ENCODE assay signal across 24 cellular contexts in the genomic region with DNA sequence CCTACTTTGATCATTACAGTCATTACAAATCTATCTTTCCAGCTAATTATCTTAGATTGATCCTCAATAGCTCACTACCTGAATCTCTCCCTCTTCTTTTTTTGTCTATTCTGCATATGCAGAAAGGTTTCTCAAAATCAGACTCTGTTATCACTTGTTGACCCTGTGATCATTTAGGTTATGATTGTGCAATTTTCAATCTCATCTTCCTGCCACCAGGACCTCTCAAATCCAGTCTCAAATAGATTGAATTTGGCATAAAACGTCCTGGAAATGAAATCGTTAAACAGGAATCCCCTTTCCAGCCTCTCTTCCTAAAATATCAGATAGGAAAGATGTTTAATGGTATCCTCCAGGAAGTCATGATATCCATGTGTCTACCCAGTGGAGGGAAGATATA.
"Had no signal": no experiment of that assay in that cellular context is flagged by ENCODE, and none has a peak within 500 bp of the region (broad histone marks: within the 10 kb centered on the region; RNA-seq: fewer than 3 reads in every experiment).

No MANE protein-coding gene starts in this region.

- H3K4me1 Mint-ChIP-seq: activated naive CD4-positive, alpha-beta T cell treated with anti-CD3 and anti-CD28 coated beads, Interleukin-2, amount 10 ng/mL, durations not matched to agents 7 days and 5 days had no signal

- H3K9me3 Mint-ChIP-seq: activated CD8-positive, alpha-beta T cell treated with anti-CD3 and anti-CD28 coated beads for 36 hours; activated naive CD4-positive, alpha-beta T cell treated with anti-CD3 and anti-CD28 coated beads, Interleukin-2, amount 10 ng/mL, durations not matched to agents 7 days and 5 days; activated naive CD8-positive, alpha-beta T cell treated with anti-CD3 and anti-CD28 coated beads for 36 hours; activated T-helper 2 cell treated with anti-CD3 and anti-CD28 coated beads, Interferon-gamma antibody, Interleukin-2, Interleukin-4, amounts not matched to agents 10 μg/mL and 5 μg/mL and 100 μg/mL, durations not matched to agents 14 hours and 24 hours and 36 hours had no signal

- DNase-seq: activated CD4-positive, alpha-beta T cell treated with anti-CD3 and anti-CD28 coated beads for 36 hours; activated CD4-positive, alpha-beta T cell treated with anti-CD3 and anti-CD28 coated beads, Interleukin-2, amount 50 U/mL, for 1 hour; activated CD8-positive, alpha-beta memory T cell treated with anti-CD3 and anti-CD28 coated beads, Interleukin-2, amount 50 U/mL, for 4 hours; activated CD8-positive, alpha-beta T cell treated with anti-CD3 and anti-CD28 coated beads for 36 hours; activated gamma-delta T cell treated with Interleukin-2 at 50 U/mL for 16 hours; activated naive CD4-positive, alpha-beta T cell treated with anti-CD3 and anti-CD28 coated beads, Interleukin-2, amount 10 ng/mL, durations not matched to agents 7 days and 5 days; activated naive CD8-positive, alpha-beta T cell treated with anti-CD3 and anti-CD28 coated beads for 36 hours; activated T-cell treated with anti-CD3 and anti-CD28 coated beads, Interleukin-2, amount 50 U/mL, for 72 hours; brain microvascular endothelial cell; central memory CD4-positive, alpha-beta T cell; Kasumi-1; KBM-7; NCI-H1092; NCI-H1417 treated with DMSO at 0.1 percent for 48 hours; NCI-H1694; NCI-H2029; NCI-H510A treated with DMSO at 0.1 percent for 48 hours; NCI-H69; NK-92 treated with Interleukin-12 subunit alpha and Interleukin-12 subunit beta, amount 100 ng/mL, for 24 hours; OCI-M1; SIG-M5; T-helper 1 cell; WERI-Rb-1 had no signal

- H3K36me3 ChIP-seq: brain microvascular endothelial cell, WERI-Rb-1 had no signal

- H3K27ac ChIP-seq: brain microvascular endothelial cell, WERI-Rb-1 had no signal

- H3K4me3 Mint-ChIP-seq: activated CD4-positive, alpha-beta T cell treated with anti-CD3 and anti-CD28 coated beads for 36 hours; activated CD8-positive, alpha-beta T cell treated with anti-CD3 and anti-CD28 coated beads for 36 hours; activated naive CD4-positive, alpha-beta T cell treated with anti-CD3 and anti-CD28 coated beads, Interleukin-2, amount 10 ng/mL, durations not matched to agents 7 days and 5 days; activated naive CD8-positive, alpha-beta T cell treated with anti-CD3 and anti-CD28 coated beads for 36 hours; activated T-cell treated with anti-CD3 and anti-CD28 coated beads, Interleukin-2, amount 50 U/mL, for 72 hours had no signal

- H3K27me3 ChIP-seq: brain microvascular endothelial cell had no signal

- H3K36me3 Mint-ChIP-seq: activated naive CD4-positive, alpha-beta T cell treated with anti-CD3 and anti-CD28 coated beads, Interleukin-2, amount 10 ng/mL, durations not matched to agents 7 days and 5 days; activated naive CD8-positive, alpha-beta T cell treated with anti-CD3 and anti-CD28 coated beads for 36 hours had no signal

- H3K27ac Mint-ChIP-seq: activated CD4-positive, alpha-beta T cell treated with anti-CD3 and anti-CD28 coated beads for 36 hours; activated CD8-positive, alpha-beta T cell treated with anti-CD3 and anti-CD28 coated beads for 36 hours; activated naive CD4-positive, alpha-beta T cell treated with anti-CD3 and anti-CD28 coated beads, Interleukin-2, amount 10 ng/mL, durations not matched to agents 7 days and 5 days; activated naive CD8-positive, alpha-beta T cell treated with anti-CD3 and anti-CD28 coated beads for 36 hours; activated T-helper 2 cell treated with anti-CD3 and anti-CD28 coated beads, Interferon-gamma antibody, Interleukin-2, Interleukin-4, amounts not matched to agents 10 μg/mL and 5 μg/mL and 100 μg/mL, durations not matched to agents 14 hours and 24 hours and 36 hours had no signal
